12 cellular contexts compared by ENCODE assay signal in the genomic region with DNA sequence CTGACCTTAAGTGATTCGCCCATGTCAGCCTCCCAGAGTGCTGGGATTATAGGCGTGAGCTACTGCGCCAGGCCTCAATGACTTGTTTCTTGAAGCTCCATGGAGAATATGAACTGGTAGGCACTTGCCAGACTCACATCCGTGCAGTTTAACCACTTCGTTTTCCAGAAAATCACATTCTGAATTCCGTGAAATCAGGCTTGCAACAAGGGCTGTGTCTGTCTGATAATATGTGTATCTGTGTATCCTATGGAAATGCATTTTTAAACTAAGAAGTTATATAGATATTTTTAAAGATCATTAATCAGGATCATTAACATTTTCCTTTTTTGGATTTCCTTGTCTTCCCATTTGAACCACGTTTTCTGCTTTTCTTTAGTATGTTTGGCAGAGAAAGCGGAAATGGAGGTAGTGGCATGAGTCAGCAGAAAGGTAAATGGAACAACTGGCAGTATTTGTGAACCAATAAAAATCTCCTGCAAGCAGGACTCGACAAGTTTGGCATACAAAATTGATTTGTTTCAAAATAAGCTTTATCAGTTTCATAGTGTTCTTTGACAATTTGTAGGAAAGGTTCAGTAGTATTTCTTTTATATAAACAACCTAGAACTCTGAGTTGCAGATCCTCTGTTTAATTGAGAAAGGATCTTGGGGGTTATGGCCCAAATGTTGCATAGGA. TPM values are rescaled to one million over a fixed set of nuclear protein-coding genes. Genes with fewer than 3 reads are reported as not detected.
DNase-seq lines count a peak whose midpoint lies in the region; ATAC-seq, FAIRE-seq and TF ChIP-seq lines count a peak whose summit lies in the region.
"Had no signal": no experiment of that assay in that cellular context is flagged by ENCODE, and none has a peak within 500 bp of the region (broad histone marks: within the 10 kb centered on the region; RNA-seq: fewer than 3 reads in every experiment).

No MANE protein-coding gene starts in this region.

- H3K4me3 ChIP-seq in Loucy (ENCODE audit: low read length, poor library complexity, severe bottlenecking) (no peak overlapping the region), bronchial epithelial cell (ENCODE audit: low read depth, low read length) (no peak overlapping the region)
- H3K4me3 ChIP-seq in CD8-positive, alpha-beta T cell (ENCODE audit: low read depth, low read length), result no peak overlapping the region
- H3K4me3 ChIP-seq in effector memory CD4-positive, alpha-beta T cell (ENCODE audit: insufficient read depth, low read depth, low read length, poor library complexity, severe bottlenecking), result no peak overlapping the region

- peak overlapping the region; percentile 36 for H3K4me2 ChIP-seq in Loucy (ENCODE audit: low read depth, low read length, poor library complexity, severe bottlenecking)

- H3K79me2 ChIP-seq in Loucy (ENCODE audit: insufficient read depth, low read length), result peaks cover 96% of the 10 kb centered on the region

- peaks cover 75% of the 10 kb centered on the region for H4K20me1 ChIP-seq in Loucy (ENCODE audit: insufficient read depth, low read length, poor library complexity, severe bottlenecking)

- DNase-seq in DMS 273 treated with DMSO at 0.1 percent for 48 hours (lab: John Stamatoyannopoulos, UW) (peak; percentile 52), bronchial epithelial cell (ENCODE audit: low read depth) (peak; percentile 74), osteocyte (ENCODE audit: extremely low spot score, unreplicated experiment) (no peak)
- DNase-seq in activated effector memory CD4-positive, alpha-beta T cell treated with Interleukin-2 at 50 U/mL for 16 hours, result no peak
- no peak for DNase-seq in CD8-positive, alpha-beta T cell
- DNase-seq in effector memory CD4-positive, alpha-beta T cell, result no peak
- DNase-seq: glutamatergic neuron; NK-92 treated with Interleukin-12 subunit alpha and Interleukin-12 subunit beta, amount 100 ng/mL, for 24 hours had no signal

- H3K4me1 ChIP-seq in Loucy (ENCODE audit: insufficient read depth, low read length, poor library complexity, severe bottlenecking), result peaks cover 25% of the 10 kb centered on the region
- H3K4me1 ChIP-seq in CD8-positive, alpha-beta T cell (ENCODE audit: insufficient read depth, low read length), result peaks cover 20% of the 10 kb centered on the region
- H3K4me1 ChIP-seq in effector memory CD4-positive, alpha-beta T cell (ENCODE audit: control insufficient read depth, insufficient read depth, low read length, poor library complexity, severe bottlenecking), result peaks cover 10% of the 10 kb centered on the region

- H3K36me3 Mint-ChIP-seq in osteocyte (ENCODE audit: unreplicated experiment), result peaks cover 13% of the 10 kb centered on the region
- peaks cover 20% of the 10 kb centered on the region for H3K36me3 Mint-ChIP-seq in CD8-positive, alpha-beta T cell

- H3K27me3 Mint-ChIP-seq in osteocyte (ENCODE audit: unreplicated experiment), result no peaks in the 10 kb centered on the region
- no peaks in the 10 kb centered on the region for H3K27me3 Mint-ChIP-seq in CD8-positive, alpha-beta T cell (ENCODE audit: low read depth)
- H3K27me3 Mint-ChIP-seq: central memory CD8-positive, alpha-beta T cell had no signal

- H3K9me3 ChIP-seq in Loucy (ENCODE audit: insufficient read depth, low read depth, low read length), result no peaks in the 10 kb centered on the region
- no peaks in the 10 kb centered on the region for H3K9me3 ChIP-seq in CD8-positive, alpha-beta T cell (ENCODE audit: low read length)
- no peaks in the 10 kb centered on the region for H3K9me3 ChIP-seq in effector memory CD4-positive, alpha-beta T cell (ENCODE audit: control insufficient read depth, low read length)

- CTCF ChIA-PET in CD8-positive, alpha-beta T cell (lab: Charles Lee), result interaction anchor here (0.8 to 20.7 kb wide), 7 partner anchors 31 to 456 kb away, joined by 3 to 327 read pairs (median 5); no protein-coding TSS in a partner anchor

- no peaks in the 10 kb centered on the region for H3F3A ChIP-seq in Loucy (ENCODE audit: low read depth)

- H3K27ac ChIP-seq in CD8-positive, alpha-beta T cell (ENCODE audit: low read depth, low read length), result no peak overlapping the region
- H3K27ac ChIP-seq in effector memory CD4-positive, alpha-beta T cell (ENCODE audit: insufficient read depth, low read length, poor library complexity, severe bottlenecking), result no peak overlapping the region

- no peak for ATAC-seq in CD8-positive, alpha-beta T cell
- no peak for ATAC-seq in GM18867 (IDR thresholded peaks at IDR 0.05; ENCODE audit: unreplicated experiment)
- ATAC-seq: sciatic nerve had no signal

- H2AFZ ChIP-seq in Loucy (ENCODE audit: low read length), result no peak overlapping the region

- no peak overlapping the region for H3K4me3 Mint-ChIP-seq in osteocyte (ENCODE audit: unreplicated experiment)
- no peak overlapping the region for H3K4me3 Mint-ChIP-seq in CD8-positive, alpha-beta T cell
- H3K4me3 Mint-ChIP-seq: central memory CD8-positive, alpha-beta T cell had no signal

- TF ChIP-seq CTCF in Loucy (conservative IDR thresholded peaks at IDR 0.05; ENCODE audit: low read length) (no peak), bronchial epithelial cell (IDR thresholded peaks at IDR 0.05; ENCODE audit: insufficient read depth, low read length, severe bottlenecking) (no peak), osteocyte (IDR thresholded peaks at IDR 0.05) (no peak)
- TF ChIP-seq CTCF in CD8-positive, alpha-beta T cell (IDR thresholded peaks at IDR 0.05), result no peak

- H3K9me3 Mint-ChIP-seq in osteocyte (ENCODE audit: unreplicated experiment), result no peaks in the 10 kb centered on the region
- no peaks in the 10 kb centered on the region for H3K9me3 Mint-ChIP-seq in CD8-positive, alpha-beta T cell
- H3K9me3 Mint-ChIP-seq: central memory CD8-positive, alpha-beta T cell had no signal

- intact Hi-C loops in CD8-positive, alpha-beta T cell (cut with DNase I, micrococcal nuclease), result loop anchor here in 1 of 2 experiments (10.0 kb wide), 1 partner anchor 648 kb away; no protein-coding TSS in a partner anchor

- peak overlapping the region; percentile 96 for H3K27ac Mint-ChIP-seq in osteocyte (ENCODE audit: unreplicated experiment)
- no peak overlapping the region for H3K27ac Mint-ChIP-seq in CD8-positive, alpha-beta T cell

- H3K9me2 ChIP-seq in Loucy (replicated peaks; ENCODE audit: low read depth, low read length), result no peaks in the 10 kb centered on the region

- no peaks in the 10 kb centered on the region for H3K27me3 ChIP-seq in Loucy (ENCODE audit: insufficient read depth, low read length, poor library complexity, severe bottlenecking)
- no peaks in the 10 kb centered on the region for H3K27me3 ChIP-seq in bronchial epithelial cell (ENCODE audit: control insufficient read depth, insufficient read depth, low read length)
- H3K27me3 ChIP-seq in CD8-positive, alpha-beta T cell (ENCODE audit: insufficient read depth, low read length), result no peaks in the 10 kb centered on the region
- no peaks in the 10 kb centered on the region for H3K27me3 ChIP-seq in effector memory CD4-positive, alpha-beta T cell (replicated peaks; ENCODE audit: control insufficient read depth, insufficient read depth, low read length, poor library complexity, severe bottlenecking)

- POLR2A ChIA-PET in CD8-positive, alpha-beta T cell (lab: Charles Lee), result no interaction called here

- H3K4me1 Mint-ChIP-seq in osteocyte (ENCODE audit: unreplicated experiment), result peaks cover 61% of the 10 kb centered on the region
- peaks cover 44% of the 10 kb centered on the region for H3K4me1 Mint-ChIP-seq in CD8-positive, alpha-beta T cell (ENCODE audit: low read depth)

- FAIRE-seq in bronchial epithelial cell (lab: Jason Lieb, UNC), result no peak

- H3K36me3 ChIP-seq in Loucy (ENCODE audit: insufficient read depth, low read length), result peaks cover 43% of the 10 kb centered on the region
- peaks cover 1% of the 10 kb centered on the region for H3K36me3 ChIP-seq in bronchial epithelial cell (ENCODE audit: control insufficient read depth, insufficient read depth, low read length)
- H3K36me3 ChIP-seq in CD8-positive, alpha-beta T cell (ENCODE audit: insufficient read depth, low read length), result peaks cover 3% of the 10 kb centered on the region
- H3K36me3 ChIP-seq in effector memory CD4-positive, alpha-beta T cell (ENCODE audit: control insufficient read depth, insufficient read depth, low read length), result peaks cover 7% of the 10 kb centered on the region

- H3K9ac ChIP-seq in Loucy (ENCODE audit: low read depth, low read length, poor library complexity, severe bottlenecking), result no peak overlapping the region

RNA-seq across cellular contexts. Expression of a gene that starts 33.0 kb away (rescaled TPM):
- total RNA-seq in bronchial epithelial cell (33.7 and 47.1 TPM in 2 replicates), osteocyte (46.3 and 56.6 TPM in 2 replicates)
- total RNA-seq in CD8-positive, alpha-beta T cell, result 100 to 1,000 TPM; 104 to 107 TPM

Comparison
In these comparisons a context has a peak if more than half of its experiments do, and no peak if none do; other contexts are left out.
1. DNase-seq: peak in DMS 273 treated with DMSO at 0.1 percent for 48 hours (single experiment) and bronchial epithelial cell (single experiment); none in osteocyte (single experiment), activated effector memory CD4-positive, alpha-beta T cell treated with Interleukin-2 at 50 U/mL for 16 hours (single experiment), CD8-positive, alpha-beta T cell (0 of 7) and effector memory CD4-positive, alpha-beta T cell (0 of 3).